Comparison of ENCODE assay signal across 8 cellular contexts in genomic region chr1:228377664-228378452, GRCh38. TPM values are rescaled to one million over a fixed set of nuclear protein-coding genes. Genes with fewer than 3 reads are reported as not detected.
DNase-seq lines count a peak whose midpoint lies in the region; ATAC-seq, FAIRE-seq and TF ChIP-seq lines count a peak whose summit lies in the region.

No MANE protein-coding gene starts in this region.

- H3K4me1 ChIP-seq in gastroesophageal sphincter (peaks cover 0 to 45% (median 7%) of the 10 kb centered on the region in 3 donors), rectal smooth muscle tissue (ENCODE audit: control insufficient read depth, insufficient read depth, low read length) (peaks cover 3% of the 10 kb centered on the region)

- ATAC-seq in gastroesophageal sphincter (peak; percentile 7), GM18498 (IDR thresholded peaks at IDR 0.05; ENCODE audit: unreplicated experiment) (no peak)

- no peaks in the 10 kb centered on the region for H3K9me3 Mint-ChIP-seq in T-helper 2 cell treated with Interferon-gamma antibody and Interleukin-4, amounts not matched to agents 5 μg/mL and 100 μg/mL, for 36 hours

- DNase-seq in GM12892 (ENCODE audit: insufficient read length), result peak; percentile 19
- no peak for DNase-seq in T-helper 2 cell treated with Interferon-gamma antibody and Interleukin-4, amounts not matched to agents 5 μg/mL and 100 μg/mL, for 36 hours (ENCODE audit: low spot score)
- DNase-seq in NCI-H226, result no peak
- no peak for DNase-seq in NCI-H2107 (lab: John Stamatoyannopoulos, UW)
- no peak for DNase-seq in stimulated activated CD4-positive, alpha-beta T cell treated with anti-CD3 and anti-CD28 coated beads, Interleukin-4, amount 100 ng/mL, for 24 hours

- no peak for TF ChIP-seq CTCF in gastroesophageal sphincter (IDR thresholded peaks at IDR 0.05)

- H3K36me3 ChIP-seq in gastroesophageal sphincter (no peaks in the 10 kb centered on the region), rectal smooth muscle tissue (ENCODE audit: control insufficient read depth, insufficient read depth, low read length) (peaks cover 2% of the 10 kb centered on the region)

- H3K4me3 Mint-ChIP-seq in T-helper 2 cell treated with Interferon-gamma antibody and Interleukin-4, amounts not matched to agents 5 μg/mL and 100 μg/mL, for 36 hours, result peak overlapping the region; percentile 43

- H3K27ac ChIP-seq in gastroesophageal sphincter (peak overlapping the region in 3 of 4 donors; percentile 46 to 85 (median 68)), rectal smooth muscle tissue (ENCODE audit: low read depth, low read length) (peak overlapping the region; percentile 21)

- no peak for TF ChIP-seq EP300 in gastroesophageal sphincter (IDR thresholded peaks at IDR 0.05)

- peaks cover 6% of the 10 kb centered on the region for H3K4me1 Mint-ChIP-seq in T-helper 2 cell treated with Interferon-gamma antibody and Interleukin-4, amounts not matched to agents 5 μg/mL and 100 μg/mL, for 36 hours (ENCODE audit: low read depth)

- H3K9me3 ChIP-seq in gastroesophageal sphincter, result no peaks in the 10 kb centered on the region

- H3K36me3 Mint-ChIP-seq in T-helper 2 cell treated with Interferon-gamma antibody and Interleukin-4, amounts not matched to agents 5 μg/mL and 100 μg/mL, for 36 hours (ENCODE audit: low read depth), result no peaks in the 10 kb centered on the region

- H3K27me3 ChIP-seq in gastroesophageal sphincter (peaks cover 5% of the 10 kb centered on the region), rectal smooth muscle tissue (ENCODE audit: control insufficient read depth, insufficient read depth, low read length) (peaks cover 3% of the 10 kb centered on the region)

- H3K27ac Mint-ChIP-seq in T-helper 2 cell treated with Interferon-gamma antibody and Interleukin-4, amounts not matched to agents 5 μg/mL and 100 μg/mL, for 36 hours, result no peak overlapping the region

- TF ChIP-seq POLR2A in GM12892 (IDR thresholded peaks at IDR 0.05; ENCODE audit: low read depth, low read length) (no peak), gastroesophageal sphincter (IDR thresholded peaks at IDR 0.05) (no peak)

- H3K27me3 Mint-ChIP-seq in T-helper 2 cell treated with Interferon-gamma antibody and Interleukin-4, amounts not matched to agents 5 μg/mL and 100 μg/mL, for 36 hours (ENCODE audit: low read depth), result peaks cover 33% of the 10 kb centered on the region

- H3K4me3 ChIP-seq in gastroesophageal sphincter (peak overlapping the region; percentile 42 to 58), rectal smooth muscle tissue (ENCODE audit: low read length) (peak overlapping the region; percentile 54)

- FAIRE-seq in GM12892 (lab: Jason Lieb, UNC), result no peak

- H3K9ac ChIP-seq in rectal smooth muscle tissue (ENCODE audit: low read length), result no peak overlapping the region

- WGBS in gastroesophageal sphincter (ENCODE audit: low coverage in 1 of 2), 2 donors, result 67% methylated on average over 3 of the region's 34 CpGs; no CpG with 5 or more reads in 1 of the 2 donors

RNA-seq across cellular contexts. Expression of gene TRIM11, which starts 28.8 kb away (rescaled TPM):
- 7.3 TPM for polyA plus RNA-seq in GM12892 (2012; ENCODE audit: missing spikeins)
- 10 to 100 TPM; 16.3 to 24.6 (median 21.9) TPM for total RNA-seq in gastroesophageal sphincter

RNA-seq across cellular contexts. Expression of gene TRIM17, which starts 38.8 kb away (rescaled TPM):
- polyA plus RNA-seq in GM12892 (2012; ENCODE audit: missing spikeins), result 0.55 TPM
- not detected for total RNA-seq in gastroesophageal sphincter
